16 cellular contexts compared by ENCODE assay signal in genomic region chr13:60261432-60262351, GRCh38.
DNase-seq lines count a peak whose midpoint lies in the region; ATAC-seq lines count a peak whose summit lies in the region.
"Had no signal": no experiment of that assay in that cellular context is flagged by ENCODE, and none has a peak within 500 bp of the region (broad histone marks: within the 10 kb centered on the region; RNA-seq: fewer than 3 reads in every experiment).

No MANE protein-coding gene starts in this region.

- H3K9ac ChIP-seq in iPS-18a (ENCODE audit: low read length), result no peak overlapping the region

- peaks cover 4% of the 10 kb centered on the region for H3K9me3 ChIP-seq in iPS-18a (ENCODE audit: control insufficient read depth, low read depth, low read length)
- H3K9me3 ChIP-seq: sigmoid colon, uterus had no signal

- H3K4me1 ChIP-seq in iPS-18a (ENCODE audit: control insufficient read depth, low read depth, low read length), result peaks cover 20% of the 10 kb centered on the region
- H3K4me1 ChIP-seq: sigmoid colon, uterus had no signal

- H3K36me3 ChIP-seq in iPS-18a (ENCODE audit: control insufficient read depth, low read depth, low read length), result no peaks in the 10 kb centered on the region
- H3K36me3 ChIP-seq: sigmoid colon, uterus had no signal

- H3K27me3 ChIP-seq in iPS-18a (ENCODE audit: control insufficient read depth, insufficient read depth, low read length), result no peaks in the 10 kb centered on the region
- H3K27me3 ChIP-seq: sigmoid colon, uterus had no signal

- H3K27ac ChIP-seq in iPS-18a (ENCODE audit: low read length), result peak overlapping the region; percentile 70
- H3K27ac ChIP-seq: sigmoid colon, uterus had no signal

- ATAC-seq in HG03097 (IDR thresholded peaks at IDR 0.05; ENCODE audit: low FRiP score, unreplicated experiment), result no peak
- no peak for ATAC-seq in HG02938 (IDR thresholded peaks at IDR 0.05; ENCODE audit: unreplicated experiment)
- no peak for ATAC-seq in GM21360 (IDR thresholded peaks at IDR 0.05; ENCODE audit: unreplicated experiment)

- DNase-seq in ELF-1 (ENCODE audit: low read depth, low spot score) (peak; percentile 83), NCI-H146 (lab: John Stamatoyannopoulos, UW) (peak; percentile 100), NCI-H69 (lab: John Stamatoyannopoulos, UW) (peak; percentile 100), kidney tubule cell (ENCODE audit: low spot score) (no peak)
- DNase-seq: activated CD4-positive, alpha-beta T cell treated with anti-CD3 and anti-CD28 coated beads for 1 hour; activated naive CD8-positive, alpha-beta T cell treated with anti-CD3 and anti-CD28 coated beads for 36 hours; activated T-cell treated with anti-CD3 and anti-CD28 coated beads for 4 hours; central memory CD4-positive, alpha-beta T cell; sigmoid colon; stimulated activated CD4-positive, alpha-beta T cell treated with anti-CD3 and anti-CD28 coated beads, Interleukin-4, amount 100 ng/mL, for 24 hours; stimulated activated naive CD4-positive, alpha-beta T cell; uterus had no signal

- H3K4me3 ChIP-seq in iPS-18a (ENCODE audit: low read length), result peak overlapping the region; percentile 22
- H3K4me3 ChIP-seq: sigmoid colon, uterus had no signal
